Comparison of ENCODE assay signal across 1 cellular context in the genomic region with DNA sequence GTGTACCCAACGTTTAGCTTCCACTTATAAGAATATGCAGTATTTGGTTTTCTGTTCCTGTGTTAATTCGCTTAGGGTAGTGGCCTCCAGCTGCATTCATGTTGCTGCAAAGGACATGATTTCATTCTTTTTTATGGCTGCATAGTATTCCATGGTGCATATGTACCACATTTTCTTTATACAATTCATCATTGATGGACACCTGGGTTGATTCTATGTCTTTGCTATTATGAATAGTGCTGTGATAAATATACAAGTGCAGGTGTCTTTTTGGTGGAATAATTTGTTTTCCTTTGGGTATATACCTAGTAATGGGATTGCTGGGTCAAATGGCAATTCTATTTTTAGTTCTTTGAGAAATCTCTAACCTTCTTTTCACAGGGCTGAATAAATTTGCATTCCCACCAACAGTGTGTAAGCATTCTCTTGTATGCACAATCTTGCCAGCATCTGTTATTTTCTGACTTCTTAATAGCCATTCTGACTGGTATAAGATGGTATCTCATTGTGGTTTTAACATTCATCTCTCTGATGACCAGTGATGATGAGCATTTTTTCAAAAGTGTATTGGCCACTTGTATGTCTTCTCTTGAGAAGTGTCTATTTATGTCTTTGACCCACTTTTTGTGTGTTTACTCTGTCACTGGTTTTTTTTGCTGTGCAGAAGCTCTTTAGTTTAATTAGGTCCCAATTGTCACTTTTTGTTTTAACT.
TF ChIP-seq lines count a peak whose summit lies in the region.

No MANE protein-coding gene starts in this region.

TF ChIP-seq in GM12878, 131 proteins besides CTCF, POLR2A, EP300 and RAD21 (continued from another document and continues in another):
- TF ChIP-seq ZNF592 (IDR thresholded peaks at IDR 0.05) (no peak), SP1 (IDR thresholded peaks at IDR 0.05; ENCODE audit: low read depth, low read length) (no peak), RELA (IDR thresholded peaks at IDR 0.05; ENCODE audit: borderline replicate concordance, partially characterized antibody) (no peak), NFYA (IDR thresholded peaks at IDR 0.05; ENCODE audit: borderline replicate concordance, low read depth, low read length) (no peak), HCFC1 (IDR thresholded peaks at IDR 0.05; ENCODE audit: low read length) (no peak), E4F1 (IDR thresholded peaks at IDR 0.05; ENCODE audit: borderline replicate concordance, partially characterized antibody) (no peak), IKZF2 (IDR thresholded peaks at IDR 0.05) (no peak; a peak in 1 of 4 replicates), KDM1A (IDR thresholded peaks at IDR 0.05; ENCODE audit: borderline replicate concordance) (no peak), SIX5 (IDR thresholded peaks at IDR 0.05; ENCODE audit: low read depth, low read length, severe bottlenecking) (no peak), GATAD2B (conservative IDR thresholded peaks at IDR 0.05; ENCODE audit: low read depth) (no peak), ESRRA (IDR thresholded peaks at IDR 0.05; ENCODE audit: low read length) (no peak), IRF5 (IDR thresholded peaks at IDR 0.05; ENCODE audit: borderline replicate concordance) (no peak), KAT2A (conservative IDR thresholded peaks at IDR 0.05; ENCODE audit: control insufficient read depth, low read depth, low read length) (no peak), NRF1 (conservative IDR thresholded peaks at IDR 0.05; ENCODE audit: low read depth, low read length) (no peak), RUNX3 (IDR thresholded peaks at IDR 0.05; ENCODE audit: low read length) (peak; percentile 54), SMC3 (IDR thresholded peaks at IDR 0.05; ENCODE audit: borderline replicate concordance, low read length) (no peak), BRCA1 (IDR thresholded peaks at IDR 0.05; ENCODE audit: low read depth, low read length) (no peak), POLR2AphosphoS2 (IDR thresholded peaks at IDR 0.05; ENCODE audit: low read depth, low read length) (no peak), FOS (IDR thresholded peaks at IDR 0.05; ENCODE audit: borderline replicate concordance, extremely low read depth, insufficient read length) (no peak), PKNOX1 (IDR thresholded peaks at IDR 0.05) (no peak), RB1 (IDR thresholded peaks at IDR 0.05; ENCODE audit: borderline replicate concordance) (no peak), RAD51 (IDR thresholded peaks at IDR 0.05) (no peak), TCF3 (IDR thresholded peaks at IDR 0.05; ENCODE audit: borderline replicate concordance, insufficient read depth, low read depth, low read length) (no peak), TCF7 (IDR thresholded peaks at IDR 0.05; ENCODE audit: borderline replicate concordance) (no peak), SREBF2 (IDR thresholded peaks at IDR 0.05; ENCODE audit: low read length) (no peak), CHD2 (IDR thresholded peaks at IDR 0.05; ENCODE audit: borderline replicate concordance, low read depth, low read length) (no peak), MXI1 (IDR thresholded peaks at IDR 0.05; ENCODE audit: low read depth, low read length) (no peak), KLF5 (IDR thresholded peaks at IDR 0.05; ENCODE audit: partially characterized antibody) (no peak), SIN3A (IDR thresholded peaks at IDR 0.05; ENCODE audit: low read depth, low read length) (no peak), SMAD5 (IDR thresholded peaks at IDR 0.05; ENCODE audit: low read depth) (no peak), NR2F1 (conservative IDR thresholded peaks at IDR 0.05) (peak; percentile 59; the same call in 1 of the 2 replicates), EZH2 (IDR thresholded peaks at IDR 0.05; ENCODE audit: borderline replicate concordance, control insufficient read depth, low read depth, low read length) (no peak), CHD4 (IDR thresholded peaks at IDR 0.05) (no peak), CHD1 (IDR thresholded peaks at IDR 0.05; ENCODE audit: low read depth, low read length) (no peak), ATF7 (IDR thresholded peaks at IDR 0.05; ENCODE audit: low read depth) (peak; percentile 34; the same call in 1 of the 2 replicates), SRF (IDR thresholded peaks at IDR 0.05; ENCODE audit: low read depth in 2 of 2, low read length in 2 of 2) (no peak), ASH2L (IDR thresholded peaks at IDR 0.05; ENCODE audit: borderline replicate concordance, low read depth) (0 out of 2 replicates have a peak, but pooled peaks have one; percentile 30), CBX3 (IDR thresholded peaks at IDR 0.05; ENCODE audit: borderline replicate concordance, low read depth) (no peak)
- TF ChIP-seq, protein P1, sequence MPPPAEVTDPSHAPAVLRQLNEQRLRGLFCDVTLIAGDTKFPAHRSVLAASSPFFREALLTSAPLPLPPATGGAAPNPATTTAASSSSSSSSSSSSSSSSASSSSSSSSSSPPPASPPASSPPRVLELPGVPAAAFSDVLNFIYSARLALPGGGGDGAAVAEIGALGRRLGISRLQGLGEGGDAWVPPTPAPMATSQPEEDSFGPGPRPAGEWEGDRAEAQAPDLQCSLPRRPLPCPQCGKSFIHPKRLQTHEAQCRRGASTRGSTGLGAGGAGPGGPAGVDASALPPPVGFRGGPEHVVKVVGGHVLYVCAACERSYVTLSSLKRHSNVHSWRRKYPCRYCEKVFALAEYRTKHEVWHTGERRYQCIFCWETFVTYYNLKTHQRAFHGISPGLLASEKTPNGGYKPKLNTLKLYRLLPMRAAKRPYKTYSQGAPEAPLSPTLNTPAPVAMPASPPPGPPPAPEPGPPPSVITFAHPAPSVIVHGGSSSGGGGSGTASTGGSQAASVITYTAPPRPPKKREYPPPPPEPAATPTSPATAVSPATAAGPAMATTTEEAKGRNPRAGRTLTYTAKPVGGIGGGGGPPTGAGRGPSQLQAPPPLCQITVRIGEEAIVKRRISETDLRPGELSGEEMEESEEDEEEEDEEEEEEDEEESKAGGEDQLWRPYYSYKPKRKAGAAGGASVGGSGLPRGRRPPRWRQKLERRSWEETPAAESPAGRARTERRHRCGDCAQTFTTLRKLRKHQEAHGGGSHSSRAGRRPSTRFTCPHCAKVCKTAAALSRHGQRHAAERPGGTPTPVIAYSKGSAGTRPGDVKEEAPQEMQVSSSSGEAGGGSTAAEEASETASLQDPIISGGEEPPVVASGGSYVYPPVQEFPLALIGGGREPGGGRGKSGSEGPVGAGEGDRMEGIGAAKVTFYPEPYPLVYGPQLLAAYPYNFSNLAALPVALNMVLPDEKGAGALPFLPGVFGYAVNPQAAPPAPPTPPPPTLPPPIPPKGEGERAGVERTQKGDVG (CRISPR knock-in tag; IDR thresholded peaks at IDR 0.05), result no peak
- TF ChIP-seq, protein P2, sequence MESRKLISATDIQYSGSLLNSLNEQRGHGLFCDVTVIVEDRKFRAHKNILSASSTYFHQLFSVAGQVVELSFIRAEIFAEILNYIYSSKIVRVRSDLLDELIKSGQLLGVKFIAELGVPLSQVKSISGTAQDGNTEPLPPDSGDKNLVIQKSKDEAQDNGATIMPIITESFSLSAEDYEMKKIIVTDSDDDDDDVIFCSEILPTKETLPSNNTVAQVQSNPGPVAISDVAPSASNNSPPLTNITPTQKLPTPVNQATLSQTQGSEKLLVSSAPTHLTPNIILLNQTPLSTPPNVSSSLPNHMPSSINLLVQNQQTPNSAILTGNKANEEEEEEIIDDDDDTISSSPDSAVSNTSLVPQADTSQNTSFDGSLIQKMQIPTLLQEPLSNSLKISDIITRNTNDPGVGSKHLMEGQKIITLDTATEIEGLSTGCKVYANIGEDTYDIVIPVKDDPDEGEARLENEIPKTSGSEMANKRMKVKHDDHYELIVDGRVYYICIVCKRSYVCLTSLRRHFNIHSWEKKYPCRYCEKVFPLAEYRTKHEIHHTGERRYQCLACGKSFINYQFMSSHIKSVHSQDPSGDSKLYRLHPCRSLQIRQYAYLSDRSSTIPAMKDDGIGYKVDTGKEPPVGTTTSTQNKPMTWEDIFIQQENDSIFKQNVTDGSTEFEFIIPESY (IDR thresholded peaks at IDR 0.05), result no peak
- TF ChIP-seq, protein P3, sequence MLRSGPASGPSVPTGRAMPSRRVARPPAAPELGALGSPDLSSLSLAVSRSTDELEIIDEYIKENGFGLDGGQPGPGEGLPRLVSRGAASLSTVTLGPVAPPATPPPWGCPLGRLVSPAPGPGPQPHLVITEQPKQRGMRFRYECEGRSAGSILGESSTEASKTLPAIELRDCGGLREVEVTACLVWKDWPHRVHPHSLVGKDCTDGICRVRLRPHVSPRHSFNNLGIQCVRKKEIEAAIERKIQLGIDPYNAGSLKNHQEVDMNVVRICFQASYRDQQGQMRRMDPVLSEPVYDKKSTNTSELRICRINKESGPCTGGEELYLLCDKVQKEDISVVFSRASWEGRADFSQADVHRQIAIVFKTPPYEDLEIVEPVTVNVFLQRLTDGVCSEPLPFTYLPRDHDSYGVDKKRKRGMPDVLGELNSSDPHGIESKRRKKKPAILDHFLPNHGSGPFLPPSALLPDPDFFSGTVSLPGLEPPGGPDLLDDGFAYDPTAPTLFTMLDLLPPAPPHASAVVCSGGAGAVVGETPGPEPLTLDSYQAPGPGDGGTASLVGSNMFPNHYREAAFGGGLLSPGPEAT (IDR thresholded peaks at IDR 0.05; ENCODE audit: low read depth), result peak; percentile 26; the same call in 1 of the 2 replicates
- TF ChIP-seq, protein P4, sequence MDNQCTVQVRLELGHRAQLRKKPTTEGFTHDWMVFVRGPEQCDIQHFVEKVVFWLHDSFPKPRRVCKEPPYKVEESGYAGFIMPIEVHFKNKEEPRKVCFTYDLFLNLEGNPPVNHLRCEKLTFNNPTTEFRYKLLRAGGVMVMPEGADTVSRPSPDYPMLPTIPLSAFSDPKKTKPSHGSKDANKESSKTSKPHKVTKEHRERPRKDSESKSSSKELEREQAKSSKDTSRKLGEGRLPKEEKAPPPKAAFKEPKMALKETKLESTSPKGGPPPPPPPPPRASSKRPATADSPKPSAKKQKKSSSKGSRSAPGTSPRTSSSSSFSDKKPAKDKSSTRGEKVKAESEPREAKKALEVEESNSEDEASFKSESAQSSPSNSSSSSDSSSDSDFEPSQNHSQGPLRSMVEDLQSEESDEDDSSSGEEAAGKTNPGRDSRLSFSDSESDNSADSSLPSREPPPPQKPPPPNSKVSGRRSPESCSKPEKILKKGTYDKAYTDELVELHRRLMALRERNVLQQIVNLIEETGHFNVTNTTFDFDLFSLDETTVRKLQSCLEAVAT (IDR thresholded peaks at IDR 0.05), result no peak
